Comparison of ENCODE assay signal across 17 cellular contexts in genomic region chr3:150023239-150023636, GRCh38. TPM values are rescaled to one million over a fixed set of nuclear protein-coding genes. Genes with fewer than 3 reads are reported as not detected.
A peak's percentile ranks its signal among the peaks of the same experiment; 100 is the strongest.
DNase-seq lines count a peak whose midpoint lies in the region; ATAC-seq and TF ChIP-seq lines count a peak whose summit lies in the region.
"Had no signal": no experiment of that assay in that cellular context is flagged by ENCODE, and none has a peak within 500 bp of the region (broad histone marks: within the 10 kb centered on the region; RNA-seq: fewer than 3 reads in every experiment).

No MANE protein-coding gene starts in this region.

- intact Hi-C loops in PC-3 (cut with micrococcal nuclease) = no loop called here

- no peak overlapping the region for H3K4me3 ChIP-seq in PC-3 (ENCODE audit: low read length)
- H3K4me3 ChIP-seq in mesendoderm (ENCODE audit: low read length) = no peak overlapping the region
- H3K4me3 ChIP-seq in upper lobe of left lung = no peak overlapping the region

- H3K27ac ChIP-seq in PC-3 (ENCODE audit: low read length) = no peak overlapping the region
- H3K27ac ChIP-seq in mesendoderm (ENCODE audit: low read depth, low read length) = no peak overlapping the region
- H3K27ac ChIP-seq in upper lobe of left lung = no peak overlapping the region

- no peak overlapping the region for H3K18ac ChIP-seq in mesendoderm (ENCODE audit: low read length)

- H2AFZ ChIP-seq in PC-3 (ENCODE audit: low read length) = 0 out of 2 replicates have a peak overlapping the region, but pooled peaks have one; percentile 60

- no peak overlapping the region for H3K56ac ChIP-seq in mesendoderm (ENCODE audit: low read length)

- TF ChIP-seq POLR2A in upper lobe of left lung (IDR thresholded peaks at IDR 0.05) (no peak), GM18505 (IDR thresholded peaks at IDR 0.05; ENCODE audit: borderline replicate concordance, extremely low read depth, insufficient read depth, insufficient read length) (no peak)

- H3K79me2 ChIP-seq in PC-3 (ENCODE audit: low read length) (no peaks in the 10 kb centered on the region), mesendoderm (ENCODE audit: control insufficient read depth, insufficient read depth, low read length) (no peaks in the 10 kb centered on the region)

- no peak overlapping the region for H2BK15ac ChIP-seq in mesendoderm (replicated peaks; ENCODE audit: low read depth)

- no peaks in the 10 kb centered on the region for H4K20me1 ChIP-seq in PC-3 (ENCODE audit: low read length)

- BruUV-seq in PC-3 (replicated peaks; lab: Mats Ljungman, UMichigan) = no TSS peak

- no peak overlapping the region for H3K23ac ChIP-seq in mesendoderm (ENCODE audit: low read length)

- peaks cover 19% of the 10 kb centered on the region for H3K4me1 ChIP-seq in PC-3 (ENCODE audit: insufficient read depth, low read length)
- no peaks in the 10 kb centered on the region for H3K4me1 ChIP-seq in mesendoderm (ENCODE audit: control insufficient read depth, low read depth, low read length)
- no peaks in the 10 kb centered on the region for H3K4me1 ChIP-seq in upper lobe of left lung

- H2BK5ac ChIP-seq in mesendoderm (ENCODE audit: low read length) = no peak overlapping the region

- DNase-seq in PC-3 (no peak), mesendoderm (no peak), NCI-H748 treated with DMSO at 0.1 percent for 48 hours (lab: John Stamatoyannopoulos, UW) (no peak), upper lobe of left lung (no peak)
- DNase-seq: ACHN, AML-193, COR-L47, GDM1, NCI-H1105, NCI-H1694, NCI-H2081 treated with DMSO at 0.1 percent for 48 hours, NCI-H774, RPMI8226, SIG-M5 had no signal

- H3K9me2 ChIP-seq in PC-3 (replicated peaks; ENCODE audit: low read length) = no peaks in the 10 kb centered on the region

- no peak overlapping the region for H3K9ac ChIP-seq in PC-3 (ENCODE audit: low read length)
- no peak overlapping the region for H3K9ac ChIP-seq in mesendoderm (ENCODE audit: low read length)

- no peaks in the 10 kb centered on the region for H3K36me3 ChIP-seq in PC-3 (ENCODE audit: low read depth, low read length)
- H3K36me3 ChIP-seq in mesendoderm (ENCODE audit: control insufficient read depth, insufficient read depth, low read length) = no peaks in the 10 kb centered on the region
- no peaks in the 10 kb centered on the region for H3K36me3 ChIP-seq in upper lobe of left lung

- no peak for TF ChIP-seq CTCF in PC-3 (conservative IDR thresholded peaks at IDR 0.05; ENCODE audit: low read depth, low read length)
- TF ChIP-seq CTCF in upper lobe of left lung (IDR thresholded peaks at IDR 0.05) = no peak

- no peak overlapping the region for H2BK120ac ChIP-seq in mesendoderm (ENCODE audit: low read depth, low read length)

- H3K9me3 ChIP-seq in PC-3 (ENCODE audit: low read length) (0 out of 2 replicates have a peak, but pooled peaks cover 3% of the 10 kb centered on the region), upper lobe of left lung (peaks cover 0 to 16% (median 3%) of the 10 kb centered on the region in 4 donors)

- H4K8ac ChIP-seq in mesendoderm (ENCODE audit: low read depth, low read length) = no peak overlapping the region

- no peak overlapping the region for H2AK5ac ChIP-seq in mesendoderm (ENCODE audit: low read length)

- CTCF ChIA-PET in PC-3 (lab: Charles Lee) = no interaction called here

- no peak overlapping the region for H4K5ac ChIP-seq in mesendoderm (ENCODE audit: low read length)

- no CpG with 5 or more reads among the region's 1 CpG for WGBS in mesendoderm (ENCODE audit: extremely low coverage, insufficient coverage, low lambda C conversion rate)
- 85 to 100% methylated on average over 1 of the region's 1 CpG for WGBS in upper lobe of left lung, 2 donors

- ATAC-seq in HG02981 (IDR thresholded peaks at IDR 0.05; ENCODE audit: unreplicated experiment) = peak; percentile 24
- no peak for ATAC-seq in PC-3
- ATAC-seq in upper lobe of left lung (ENCODE audit: low FRiP score in 2 of 2) = no peak
- ATAC-seq in GM18505 (IDR thresholded peaks at IDR 0.05; ENCODE audit: unreplicated experiment) = no peak
- ATAC-seq in HG02678 (IDR thresholded peaks at IDR 0.05; ENCODE audit: unreplicated experiment) = no peak

- POLR2A ChIA-PET in PC-3 (lab: Charles Lee; ENCODE audit: unreplicated experiment) = no interaction called here

- H3K4me2 ChIP-seq in PC-3 (ENCODE audit: low read length) (no peak overlapping the region), mesendoderm (ENCODE audit: low read length) (no peak overlapping the region)

- H3K27me3 ChIP-seq in PC-3 (ENCODE audit: low read length) (no peaks in the 10 kb centered on the region), mesendoderm (ENCODE audit: insufficient read depth, low read length, poor library complexity) (no peaks in the 10 kb centered on the region), upper lobe of left lung (no peaks in the 10 kb centered on the region)

- no peaks in the 10 kb centered on the region for H3F3A ChIP-seq in PC-3 (ENCODE audit: low read length, unreplicated experiment)

- H3K79me1 ChIP-seq in mesendoderm (ENCODE audit: low read length) = no peaks in the 10 kb centered on the region

- peak overlapping the region; percentile 12 for H3K4ac ChIP-seq in mesendoderm (ENCODE audit: low read depth, low read length)

- TF ChIP-seq EP300 in upper lobe of left lung (IDR thresholded peaks at IDR 0.05) = no peak

RNA-seq across cellular contexts. Expression of gene PFN2, which starts 52.5 kb away (rescaled TPM):
- total RNA-seq in PC-3 (2014; rRNA removed) (213 and 284 TPM in 2 replicates), upper lobe of left lung (10 to 100 TPM in 4 of 6 donors, 1 to 10 TPM in 2; 6.3 to 38.5 (median 16.8) TPM)
- 129 TPM for polyA plus RNA-seq in mesendoderm (2013, experiment 1 of 2)
- 138 TPM for polyA plus RNA-seq in mesendoderm (2013, experiment 2 of 2)
